In genomic region chr7:15686209-15686956, GRCh38 we compare ENCODE assay signal across 8 cellular contexts. TPM values are rescaled to one million over a fixed set of nuclear protein-coding genes. Genes with fewer than 3 reads are reported as not detected.
DNase-seq lines count a peak whose midpoint lies in the region; ATAC-seq, FAIRE-seq and TF ChIP-seq lines count a peak whose summit lies in the region.

MEOX2 (minus strand) TSS chr7:15686683; CDS start chr7:15686402, 281 bp downstream.

- peak; percentile 10 for DNase-seq in A549 (ENCODE audit: low read depth in 1 of 2, low spot score in 1 of 2)
- DNase-seq in NCI-H524 treated with DMSO at 0.1 percent for 48 hours (lab: John Stamatoyannopoulos, UW) = peak; percentile 90
- DNase-seq in fibroblast of mammary gland (ENCODE audit: low read depth) = peak; percentile 77
- no peak for DNase-seq in C1 segment of cervical spinal cord (lab: John Stamatoyannopoulos, UW)
- DNase-seq in NCI-H1436 treated with DMSO at 0.1 percent for 48 hours (lab: John Stamatoyannopoulos, UW) = no peak

- no peak for FAIRE-seq in A549 (lab: Jason Lieb, UNC)

- H3K4me3 ChIP-seq in A549 = peak within 1 kb of the TSS; percentile 28; the same call in 2 of the 3 replicates
- H3K4me3 ChIP-seq in fibroblast of mammary gland (ENCODE audit: control insufficient read depth, low read depth, low read length) = peak within 1 kb of the TSS; percentile 57
- peak within 1 kb of the TSS; percentile 68 to 69 for H3K4me3 ChIP-seq in muscle layer of duodenum (ENCODE audit: low read depth in 1 of 2, low read length in 2 of 2)

- ATAC-seq in A549 (peak; percentile 51 to 82; a peak in 4 of 6 replicates), HG03135 (IDR thresholded peaks at IDR 0.05; ENCODE audit: unreplicated experiment) (no peak), GM18502 (IDR thresholded peaks at IDR 0.05; ENCODE audit: poor library complexity, unreplicated experiment) (no peak)

- H3K27ac ChIP-seq in A549 (no peak within 1 kb of the TSS), muscle layer of duodenum (ENCODE audit: low read length) (peak within 1 kb of the TSS; percentile 57)

- 28% methylated on average over 36 of the region's 36 CpGs for WGBS in A549 (ENCODE audit: missing lambda C conversion rate)

- POLR2A ChIA-PET in A549 (lab: Yijun Ruan, JAX) = no interaction called here

- TF ChIP-seq RAD21 in A549 (conservative IDR thresholded peaks at IDR 0.05 in 1 of 2, IDR thresholded peaks at IDR 0.05 in 1 of 2) = no peak

- H3K4me1 ChIP-seq in A549 (no peaks in the 10 kb centered on the region; the same call in 2 of the 3 replicates), muscle layer of duodenum (ENCODE audit: control insufficient read depth in 1 of 2, insufficient read depth in 2 of 2, low read length in 2 of 2) (peaks cover 0 to 15% of the 10 kb centered on the region in 2 donors)

- TF ChIP-seq CTCF in A549 (IDR thresholded peaks at IDR 0.05) (no peak), fibroblast of mammary gland (conservative IDR thresholded peaks at IDR 0.05; ENCODE audit: control insufficient read depth, insufficient read depth, low read depth, low read length) (no peak)

- CTCF ChIA-PET in A549 (lab: Yijun Ruan, JAX) = interaction anchor here (0.7 to 0.8 kb wide), 2 partner anchors 16 to 119 kb away, joined by 4 read pairs; no protein-coding TSS in a partner anchor

- no peak for TF ChIP-seq POLR2A in A549 (IDR thresholded peaks at IDR 0.05; ENCODE audit: low read length)

- H3K27me3 ChIP-seq in muscle layer of duodenum (ENCODE audit: low read depth, low read length) = peaks cover 21% of the 10 kb centered on the region

- TF ChIP-seq EP300 in A549 (IDR thresholded peaks at IDR 0.05) = no peak

- H3K4me2 ChIP-seq in A549 = peak within 1 kb of the TSS; percentile 67

- H3K36me3 ChIP-seq in muscle layer of duodenum (ENCODE audit: control insufficient read depth in 1 of 2, insufficient read depth in 2 of 2, low read length in 2 of 2) = no peaks in the 10 kb centered on the region

- H3K9me3 ChIP-seq in A549 = no peaks in the 10 kb centered on the region
- no peaks in the 10 kb centered on the region for H3K9me3 ChIP-seq in muscle layer of duodenum (ENCODE audit: control insufficient read depth in 1 of 2, low read length in 2 of 2)

TF ChIP-seq in A549, 52 proteins besides CTCF, POLR2A, EP300 and RAD21:
- TF ChIP-seq PHF8 (IDR thresholded peaks at IDR 0.05; ENCODE audit: borderline replicate concordance, low read depth) (no peak), MAX (IDR thresholded peaks at IDR 0.05) (0 out of 2 replicates have a peak, but pooled peaks have one; percentile 18)

RNA-seq across cellular contexts. Expression of gene MEOX2, which starts in this region (rescaled TPM):
- polyA plus RNA-seq in A549 (2011; rRNA removed) (not detected in 2 replicates), A549 (2017; fragmentation: RNase III; extraction: RNeasy Plus Mini Kit Qiagen cat#74134 plus additional on column Dnase treatment) (not detected in 3 replicates)
- not detected in 2 replicates for polyA plus RNA-seq in A549 (2012; cell fraction: cytosol; rRNA removed)
- polyA plus RNA-seq in A549 (2012; cell fraction: nucleus; rRNA removed) = not detected in 2 replicates
- polyA minus RNA-seq in A549 (2011; rRNA and poly(A)+ RNA removed) = not detected in 2 replicates

Comparison
In these comparisons a context has a peak if more than half of its experiments do, and no peak if none do; other contexts are left out.
1. Peak in DNase-seq, ATAC-seq, H3K4me3 ChIP-seq and H3K4me2 ChIP-seq in A549; RNA of the gene not detected or under 1 TPM.
2. DNase-seq: peak in NCI-H524 treated with DMSO at 0.1 percent for 48 hours (single experiment) and fibroblast of mammary gland (single experiment); none in C1 segment of cervical spinal cord (0 of 14) and NCI-H1436 treated with DMSO at 0.1 percent for 48 hours (single experiment).
3. Peak in every context shown above with its lines, with median percentiles within 50 percentile points of each other: H3K4me3 ChIP-seq.